Comparison of ENCODE assay signal across 15 cellular contexts in the genomic region with DNA sequence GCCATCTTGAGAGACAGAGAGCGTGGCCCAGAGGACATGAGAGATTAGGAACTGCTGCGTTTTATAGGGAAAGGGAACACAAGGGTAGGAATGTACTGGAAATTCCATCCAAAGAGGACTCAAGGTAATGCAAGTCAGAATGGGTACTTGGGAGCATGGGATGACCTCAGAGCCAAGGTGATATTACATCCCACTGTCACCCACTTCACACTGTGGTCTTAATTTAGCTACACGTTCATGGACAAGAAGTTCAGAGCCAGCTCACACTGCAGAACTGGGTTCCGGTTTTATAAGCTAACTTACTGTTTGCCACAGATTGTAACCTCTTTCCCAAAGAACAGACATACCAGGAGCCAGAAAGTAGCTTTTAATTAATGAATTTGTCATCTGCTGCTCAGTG.
DNase-seq lines count a peak whose midpoint lies in the region; ATAC-seq, FAIRE-seq and TF ChIP-seq lines count a peak whose summit lies in the region.
"Had no signal": no experiment of that assay in that cellular context is flagged by ENCODE, and none has a peak within 500 bp of the region (broad histone marks: within the 10 kb centered on the region; RNA-seq: fewer than 3 reads in every experiment).

No MANE protein-coding gene starts in this region.

- no peak overlapping the region for H3K56ac ChIP-seq in mesendoderm (ENCODE audit: low read length)

- H3K4me3 Mint-ChIP-seq in activated CD4-positive, alpha-beta memory T cell treated with anti-CD3 and anti-CD28 coated beads, Interleukin-2, amount 10 ng/mL, durations not matched to agents 7 days and 5 days = no peak overlapping the region
- H3K4me3 Mint-ChIP-seq: activated CD4-positive, alpha-beta T cell treated with anti-CD3 and anti-CD28 coated beads, Interleukin-2, amount 10 ng/mL, durations not matched to agents 24 days and 14 days; T-cell had no signal

- ATAC-seq in PC-3 = no peak
- ATAC-seq: T-cell had no signal

- no peaks in the 10 kb centered on the region for H3K9me3 ChIP-seq in PC-3 (ENCODE audit: low read length)
- no peaks in the 10 kb centered on the region for H3K9me3 ChIP-seq in endothelial cell of umbilical vein (replicated peaks; ENCODE audit: control insufficient read depth, insufficient read depth, low read length)
- no peaks in the 10 kb centered on the region for H3K9me3 ChIP-seq in mucosa of rectum (ENCODE audit: control insufficient read depth in 2 of 2, low read length in 2 of 2)
- no peaks in the 10 kb centered on the region for H3K9me3 ChIP-seq in subcutaneous abdominal adipose tissue (ENCODE audit: control insufficient read depth in 5 of 5, low read length in 5 of 5)

- TF ChIP-seq CTCF in PC-3 (conservative IDR thresholded peaks at IDR 0.05; ENCODE audit: low read depth, low read length) = no peak
- TF ChIP-seq CTCF in endothelial cell of umbilical vein (IDR thresholded peaks at IDR 0.05; ENCODE audit: extremely low read depth in 1 of 2, insufficient read depth in 1 of 2, low read depth in 1 of 2, low read length in 2 of 2) = no peak

- no peaks in the 10 kb centered on the region for H4K20me1 ChIP-seq in PC-3 (ENCODE audit: low read length)
- H4K20me1 ChIP-seq in endothelial cell of umbilical vein (replicated peaks; ENCODE audit: control insufficient read depth, extremely low read depth, insufficient read depth, low read length) = no peaks in the 10 kb centered on the region

- H3K36me3 Mint-ChIP-seq in activated CD4-positive, alpha-beta memory T cell treated with anti-CD3 and anti-CD28 coated beads, Interleukin-2, amount 10 ng/mL, durations not matched to agents 7 days and 5 days (ENCODE audit: low read depth) = no peaks in the 10 kb centered on the region
- H3K36me3 Mint-ChIP-seq: T-cell had no signal

- H3K4me2 ChIP-seq in PC-3 (ENCODE audit: low read length) (0 out of 2 replicates have a peak overlapping the region, but pooled peaks have one; percentile 35), endothelial cell of umbilical vein (ENCODE audit: insufficient read depth, low read length) (no peak overlapping the region), mesendoderm (ENCODE audit: low read length) (no peak overlapping the region)

- no peak overlapping the region for H2BK120ac ChIP-seq in mesendoderm (ENCODE audit: low read depth, low read length)

- H3K36me3 ChIP-seq in PC-3 (ENCODE audit: low read depth, low read length) (no peaks in the 10 kb centered on the region), endothelial cell of umbilical vein (ENCODE audit: control insufficient read depth in 2 of 2, extremely low read depth in 1 of 2, insufficient read depth in 2 of 2, low read length in 2 of 2) (no peaks in the 10 kb centered on the region), mucosa of rectum (ENCODE audit: control insufficient read depth in 2 of 2, insufficient read depth in 2 of 2, low read length in 2 of 2) (peaks cover 0 to 2% of the 10 kb centered on the region in 2 donors), subcutaneous abdominal adipose tissue (ENCODE audit: control insufficient read depth in 5 of 5, insufficient read depth in 5 of 5, low read length in 5 of 5) (no peaks in the 10 kb centered on the region), mesendoderm (ENCODE audit: control insufficient read depth, insufficient read depth, low read length) (no peaks in the 10 kb centered on the region)

- peaks cover 4% of the 10 kb centered on the region for H3K27me3 Mint-ChIP-seq in activated CD4-positive, alpha-beta memory T cell treated with anti-CD3 and anti-CD28 coated beads, Interleukin-2, amount 10 ng/mL, durations not matched to agents 7 days and 5 days

- H2AK5ac ChIP-seq in mesendoderm (ENCODE audit: low read length) = no peak overlapping the region

- H3K9me1 ChIP-seq in endothelial cell of umbilical vein (replicated peaks; ENCODE audit: control insufficient read depth, extremely low read depth, insufficient read depth, low read length) = no peaks in the 10 kb centered on the region

- H4K5ac ChIP-seq in mesendoderm (ENCODE audit: low read length) = no peak overlapping the region

- CTCF ChIA-PET in PC-3 (lab: Charles Lee) (no interaction called here), endothelial cell of umbilical vein (lab: Charles Lee) (interaction anchor here (0.9 kb wide), 1 partner anchor 180 kb away, joined by 3 read pairs; no protein-coding TSS in a partner anchor)
- CTCF ChIA-PET in activated CD4-positive, alpha-beta memory T cell treated with anti-CD3 and anti-CD28 coated beads, Interleukin-2, amount 10 ng/mL, durations not matched to agents 7 days and 5 days (lab: Charles Lee) = no interaction called here

- H2AFZ ChIP-seq in PC-3 (ENCODE audit: low read length) (no peak overlapping the region), endothelial cell of umbilical vein (ENCODE audit: low read depth, low read length) (no peak overlapping the region)

- no peak overlapping the region for H3K27ac Mint-ChIP-seq in activated CD4-positive, alpha-beta memory T cell treated with anti-CD3 and anti-CD28 coated beads, Interleukin-2, amount 10 ng/mL, durations not matched to agents 7 days and 5 days
- H3K27ac Mint-ChIP-seq: activated CD4-positive, alpha-beta T cell treated with anti-CD3 and anti-CD28 coated beads, Interleukin-2, amount 10 ng/mL, durations not matched to agents 24 days and 14 days; T-cell had no signal

- BruUV-seq in PC-3 (replicated peaks; lab: Mats Ljungman, UMichigan) (no TSS peak), endothelial cell of umbilical vein (replicated peaks; lab: Mats Ljungman, UMichigan) (no TSS peak)

- no peak overlapping the region for H2BK15ac ChIP-seq in mesendoderm (replicated peaks; ENCODE audit: low read depth)

- no peaks in the 10 kb centered on the region for H3K27me3 ChIP-seq in PC-3 (ENCODE audit: low read length)
- H3K27me3 ChIP-seq in endothelial cell of umbilical vein (ENCODE audit: control insufficient read depth in 2 of 2, insufficient read depth in 2 of 2, low read length in 2 of 2) = no peaks in the 10 kb centered on the region
- no peaks in the 10 kb centered on the region for H3K27me3 ChIP-seq in mucosa of rectum (ENCODE audit: control insufficient read depth in 2 of 2, insufficient read depth in 2 of 2, low read length in 2 of 2)
- H3K27me3 ChIP-seq in subcutaneous abdominal adipose tissue (ENCODE audit: control insufficient read depth in 5 of 5, insufficient read depth in 4 of 5, low read length in 5 of 5) = no peaks in the 10 kb centered on the region
- H3K27me3 ChIP-seq in mesendoderm (ENCODE audit: insufficient read depth, low read length, poor library complexity) = no peaks in the 10 kb centered on the region

- no peak overlapping the region for H3K4ac ChIP-seq in mesendoderm (ENCODE audit: low read depth, low read length)

- no peak overlapping the region for H3K18ac ChIP-seq in mesendoderm (ENCODE audit: low read length)

- H3K23ac ChIP-seq in mesendoderm (ENCODE audit: low read length) = no peak overlapping the region

- H3K79me1 ChIP-seq in mesendoderm (ENCODE audit: low read length) = no peaks in the 10 kb centered on the region

- H3K9ac ChIP-seq in PC-3 (ENCODE audit: low read length) (no peak overlapping the region), endothelial cell of umbilical vein (replicated peaks; ENCODE audit: extremely low read depth, insufficient read depth, low read length) (no peak overlapping the region), mucosa of rectum (ENCODE audit: low read depth in 1 of 2, low read length in 2 of 2) (no peak overlapping the region), subcutaneous abdominal adipose tissue (ENCODE audit: low read length in 5 of 5) (peak overlapping the region in 1 of 5 donors; percentile 13), mesendoderm (ENCODE audit: low read length) (no peak overlapping the region)

- dilution Hi-C loops in endothelial cell of umbilical vein (cut with MboI; ENCODE audit: extremely low pct_ligation_motif_present, low sequenced_read_pairs) = no loop called here

- no peak for DNase-seq in PC-3
- DNase-seq in endothelial cell of umbilical vein (ENCODE audit: low read depth, low spot score) = peak; percentile 3
- DNase-seq in kidney tubule cell (ENCODE audit: low spot score) = no peak
- no peak for DNase-seq in DMS53 treated with DMSO at 0.1 percent for 48 hours (lab: John Stamatoyannopoulos, UW; ENCODE audit: unreplicated experiment)
- DNase-seq in mesendoderm = no peak
- no peak for DNase-seq in activated CD4-positive, alpha-beta memory T cell treated with anti-CD3 and anti-CD28 coated beads, Interleukin-2, amount 10 ng/mL, durations not matched to agents 7 days and 5 days
- DNase-seq: activated CD4-positive, alpha-beta T cell treated with anti-CD3 and anti-CD28 coated beads, Interleukin-2, amount 10 ng/mL, durations not matched to agents 24 days and 14 days; activated CD8-positive, alpha-beta memory T cell treated with anti-CD3 and anti-CD28 coated beads, Interleukin-2, amount 50 U/mL, for 4 hours; NCI-H1436; NCI-H2171; NCI-H748 treated with DMSO at 0.1 percent for 48 hours; OCI-M1; T-cell had no signal

- H3K79me2 ChIP-seq in PC-3 (ENCODE audit: low read length) (no peaks in the 10 kb centered on the region), endothelial cell of umbilical vein (ENCODE audit: control insufficient read depth, insufficient read depth, low read length) (no peaks in the 10 kb centered on the region), mesendoderm (ENCODE audit: control insufficient read depth, insufficient read depth, low read length) (no peaks in the 10 kb centered on the region)

- no peaks in the 10 kb centered on the region for H3K4me1 Mint-ChIP-seq in activated CD4-positive, alpha-beta memory T cell treated with anti-CD3 and anti-CD28 coated beads, Interleukin-2, amount 10 ng/mL, durations not matched to agents 7 days and 5 days

- no peaks in the 10 kb centered on the region for H3K9me2 ChIP-seq in PC-3 (replicated peaks; ENCODE audit: low read length)

- intact Hi-C loops in PC-3 (cut with micrococcal nuclease) (no loop called here), endothelial cell of umbilical vein (cut with micrococcal nuclease) (loop anchor here (5.0 kb wide), 2 partner anchors 43 to 178 kb away; no protein-coding TSS in a partner anchor)

- no CpG with 5 or more reads among the region's 4 CpGs for WGBS in mesendoderm (ENCODE audit: extremely low coverage, insufficient coverage, low lambda C conversion rate)

- no peaks in the 10 kb centered on the region for H3K9me3 Mint-ChIP-seq in activated CD4-positive, alpha-beta memory T cell treated with anti-CD3 and anti-CD28 coated beads, Interleukin-2, amount 10 ng/mL, durations not matched to agents 7 days and 5 days
- H3K9me3 Mint-ChIP-seq: activated CD4-positive, alpha-beta T cell treated with anti-CD3 and anti-CD28 coated beads, Interleukin-2, amount 10 ng/mL, durations not matched to agents 24 days and 14 days; T-cell had no signal

- POLR2A ChIA-PET in PC-3 (lab: Charles Lee; ENCODE audit: unreplicated experiment) = no interaction called here
- POLR2A ChIA-PET in endothelial cell of umbilical vein (lab: Charles Lee) = no interaction called here
- POLR2A ChIA-PET in activated CD4-positive, alpha-beta memory T cell treated with anti-CD3 and anti-CD28 coated beads, Interleukin-2, amount 10 ng/mL, durations not matched to agents 7 days and 5 days (lab: Charles Lee) = no interaction called here

- no peak overlapping the region for H2BK5ac ChIP-seq in mesendoderm (ENCODE audit: low read length)

- H3K4me1 ChIP-seq in PC-3 (ENCODE audit: insufficient read depth, low read length) = peaks cover 25% of the 10 kb centered on the region
- peaks cover 19% of the 10 kb centered on the region for H3K4me1 ChIP-seq in endothelial cell of umbilical vein (ENCODE audit: control insufficient read depth, extremely low read depth, insufficient read depth, low read length)
- H3K4me1 ChIP-seq in mucosa of rectum (ENCODE audit: control insufficient read depth in 2 of 2, insufficient read depth in 2 of 2, low read length in 2 of 2) = peaks cover 12 to 29% of the 10 kb centered on the region in 2 donors
- peaks cover 0 to 17% (median 13%) of the 10 kb centered on the region in 5 donors for H3K4me1 ChIP-seq in subcutaneous abdominal adipose tissue (ENCODE audit: control insufficient read depth in 5 of 5, insufficient read depth in 5 of 5, low read length in 5 of 5)
- H3K4me1 ChIP-seq in mesendoderm (ENCODE audit: control insufficient read depth, low read depth, low read length) = no peaks in the 10 kb centered on the region

- no peak overlapping the region for H4K8ac ChIP-seq in mesendoderm (ENCODE audit: low read depth, low read length)

- H3K27ac ChIP-seq in PC-3 (ENCODE audit: low read length) = peak overlapping the region; percentile 35
- no peak overlapping the region for H3K27ac ChIP-seq in endothelial cell of umbilical vein (ENCODE audit: insufficient read depth, low read depth, low read length)
- H3K27ac ChIP-seq in mucosa of rectum (ENCODE audit: low read depth in 2 of 2, low read length in 2 of 2) = peak overlapping the region; percentile 76 to 89
- H3K27ac ChIP-seq in subcutaneous abdominal adipose tissue (ENCODE audit: low read depth, low read length) = peak overlapping the region; percentile 34
- H3K27ac ChIP-seq in mesendoderm (ENCODE audit: low read depth, low read length) = no peak overlapping the region

- H3K4me3 ChIP-seq in PC-3 (ENCODE audit: low read length) (no peak overlapping the region), endothelial cell of umbilical vein (replicated peaks in 1 of 3; ENCODE audit: insufficient read depth in 1 of 3, low read depth in 1 of 3, low read length in 3 of 3) (no peak overlapping the region), mucosa of rectum (ENCODE audit: low read length in 2 of 2) (no peak overlapping the region), subcutaneous abdominal adipose tissue (ENCODE audit: low read depth in 1 of 5, low read length in 5 of 5) (no peak overlapping the region), mesendoderm (ENCODE audit: low read length) (no peak overlapping the region)

- FAIRE-seq in endothelial cell of umbilical vein (lab: Jason Lieb, UNC) = no peak

- H3F3A ChIP-seq in PC-3 (ENCODE audit: low read length, unreplicated experiment) = no peaks in the 10 kb centered on the region

- no peak for TF ChIP-seq POLR2A in endothelial cell of umbilical vein (IDR thresholded peaks at IDR 0.05; ENCODE audit: low read depth, low read length)

Comparison
In these comparisons a context has a peak if more than half of its experiments do, and no peak if none do; other contexts are left out.
1. H3K27ac ChIP-seq: peak in PC-3 (single experiment), mucosa of rectum (2 of 2) and subcutaneous abdominal adipose tissue (single experiment); none in endothelial cell of umbilical vein (single experiment) and mesendoderm (single experiment).